ENCODE assay signal across 8 cellular contexts in genomic region chr7:107045195-107045960, GRCh38. TPM values are rescaled to one million over a fixed set of nuclear protein-coding genes. Genes with fewer than 3 reads are reported as not detected.
DNase-seq lines count a peak whose midpoint lies in the region; ATAC-seq and TF ChIP-seq lines count a peak whose summit lies in the region.

No MANE protein-coding gene starts in this region.

- H3K4me1 Mint-ChIP-seq in T-helper 1 cell treated with Interleukin-12 subunit alpha and Interleukin-12 subunit beta and Interleukin-4 antibody, amounts not matched to agents 30 μg/mL and 1 μg/mL, for 36 hours (ENCODE audit: low read depth): peaks cover 12% of the 10 kb centered on the region
- peaks cover 25% of the 10 kb centered on the region for H3K4me1 Mint-ChIP-seq in neural crest cell

- TF ChIP-seq CTCF in Peyer's patch (IDR thresholded peaks at IDR 0.05) (no peak), epithelial cell of esophagus (IDR thresholded peaks at IDR 0.05; ENCODE audit: insufficient read depth, low read depth, low read length, missing control alignments) (no peak), neural crest cell (conservative IDR thresholded peaks at IDR 0.05) (no peak)

- peaks cover 54% of the 10 kb centered on the region for H3K27me3 Mint-ChIP-seq in T-helper 1 cell treated with Interleukin-12 subunit alpha and Interleukin-12 subunit beta and Interleukin-4 antibody, amounts not matched to agents 30 μg/mL and 1 μg/mL, for 36 hours (ENCODE audit: low read depth)
- no peaks in the 10 kb centered on the region for H3K27me3 Mint-ChIP-seq in neural crest cell (ENCODE audit: low read depth)

- H3K36me3 Mint-ChIP-seq in T-helper 1 cell treated with Interleukin-12 subunit alpha and Interleukin-12 subunit beta and Interleukin-4 antibody, amounts not matched to agents 30 μg/mL and 1 μg/mL, for 36 hours (ENCODE audit: low read depth): no peaks in the 10 kb centered on the region
- H3K36me3 Mint-ChIP-seq in neural crest cell (ENCODE audit: low read depth): peaks cover 2% of the 10 kb centered on the region

- TF ChIP-seq POLR2A in Peyer's patch (IDR thresholded peaks at IDR 0.05): no peak

- peak overlapping the region in 3 of 4 donors; percentile 66 to 74 (median 69) for H3K27ac ChIP-seq in Peyer's patch

- ATAC-seq in HG03469 (IDR thresholded peaks at IDR 0.05; ENCODE audit: unreplicated experiment) (no peak), GM18868 (IDR thresholded peaks at IDR 0.05; ENCODE audit: unreplicated experiment) (no peak)

- peaks cover 0 to 20% (median 2%) of the 10 kb centered on the region in 4 donors for H3K4me1 ChIP-seq in Peyer's patch

- peak overlapping the region; percentile 13 for H3K27ac Mint-ChIP-seq in T-helper 1 cell treated with Interleukin-12 subunit alpha and Interleukin-12 subunit beta and Interleukin-4 antibody, amounts not matched to agents 30 μg/mL and 1 μg/mL, for 36 hours
- H3K27ac Mint-ChIP-seq in neural crest cell (ENCODE audit: unreplicated experiment): peak overlapping the region; percentile 23

- H3K4me3 ChIP-seq in Peyer's patch: peak overlapping the region; percentile 48 to 77 (median 64)
- peak overlapping the region; percentile 28 for H3K4me3 ChIP-seq in epithelial cell of esophagus (ENCODE audit: low read length)

- DNase-seq in T-helper 1 cell: no peak
- DNase-seq in Peyer's patch: no peak
- no peak for DNase-seq in epithelial cell of esophagus (ENCODE audit: low read depth)
- DNase-seq in neural crest cell (ENCODE audit: low read depth, low spot score): no peak
- DNase-seq in activated effector memory CD4-positive, alpha-beta T cell treated with anti-CD3 and anti-CD28 coated beads, Interleukin-2, amount 50 U/mL, for 16 hours: no peak

- no peaks in the 10 kb centered on the region for H3K9me3 Mint-ChIP-seq in T-helper 1 cell treated with Interleukin-12 subunit alpha and Interleukin-12 subunit beta and Interleukin-4 antibody, amounts not matched to agents 30 μg/mL and 1 μg/mL, for 36 hours
- no peaks in the 10 kb centered on the region for H3K9me3 Mint-ChIP-seq in neural crest cell

- H3K27me3 ChIP-seq in Peyer's patch: no peaks in the 10 kb centered on the region

- peak overlapping the region; percentile 90 for H3K4me3 Mint-ChIP-seq in T-helper 1 cell treated with Interleukin-12 subunit alpha and Interleukin-12 subunit beta and Interleukin-4 antibody, amounts not matched to agents 30 μg/mL and 1 μg/mL, for 36 hours
- H3K4me3 Mint-ChIP-seq in neural crest cell: peak overlapping the region; percentile 97

- H3K36me3 ChIP-seq in Peyer's patch: no peaks in the 10 kb centered on the region

- H3K9me3 ChIP-seq in Peyer's patch: no peaks in the 10 kb centered on the region

RNA-seq across cellular contexts. Expression of gene PRKAR2B, which starts 0.9 kb away (rescaled TPM):
- total RNA-seq in Peyer's patch: 10 to 100 TPM in 1 of 4 donors, 1 to 10 TPM in 3; 3.0 to 28.1 (median 5.7) TPM
- total RNA-seq in neural crest cell: 14.2 and 14.4 TPM in 2 replicates
